Comparison of ENCODE assay signal across 20 cellular contexts in genomic region chr11:103888541-103888951, GRCh38.
A peak's percentile ranks its signal among the peaks of the same experiment; 100 is the strongest.
DNase-seq lines count a peak whose midpoint lies in the region; ATAC-seq and TF ChIP-seq lines count a peak whose summit lies in the region.
"Had no signal": no experiment of that assay in that cellular context is flagged by ENCODE, and none has a peak within 500 bp of the region (broad histone marks: within the 10 kb centered on the region; RNA-seq: fewer than 3 reads in every experiment).

No MANE protein-coding gene starts in this region.

- intact Hi-C loops in cardiac septum (cut with DNase I) (no loop called here), right lobe of liver (cut with DNase I) (no loop called here)

- TF ChIP-seq CTCF in SK-N-SH (IDR thresholded peaks at IDR 0.05) (no peak), foreskin keratinocyte (conservative IDR thresholded peaks at IDR 0.05) (no peak), right lobe of liver (IDR thresholded peaks at IDR 0.05) (no peak)

- H3K79me1 ChIP-seq in neuronal stem cell (ENCODE audit: low read depth, low read length), result no peaks in the 10 kb centered on the region

- no peak overlapping the region for H2AFZ ChIP-seq in SK-N-SH (ENCODE audit: low read depth)
- H2AFZ ChIP-seq in neuronal stem cell (ENCODE audit: low read length), result no peak overlapping the region

- TF ChIP-seq EP300 in SK-N-SH (IDR thresholded peaks at IDR 0.05; ENCODE audit: borderline replicate concordance in 1 of 2, low read depth in 1 of 2, low read length in 1 of 2), result no peak

- H2BK15ac ChIP-seq in neuronal stem cell (ENCODE audit: low read length), result no peak overlapping the region

- H2BK12ac ChIP-seq in neuronal stem cell (ENCODE audit: low read length), result no peak overlapping the region

- peak; percentile 9 for DNase-seq in EH (ENCODE audit: low read depth)
- no peak for DNase-seq in SK-N-SH
- DNase-seq in foreskin keratinocyte, result peak; percentile 21 to 56
- DNase-seq in pons (ENCODE audit: low spot score), result peak; percentile 85
- no peak for DNase-seq in cardiac septum (ENCODE audit: low spot score)
- DNase-seq in right lobe of liver, result no peak
- no peak for DNase-seq in neuronal stem cell (ENCODE audit: low spot score)
- DNase-seq: activated CD4-positive, alpha-beta T cell treated with anti-CD3 and anti-CD28 coated beads, Interleukin-2, amount 10 ng/mL, durations not matched to agents 24 days and 14 days; brain microvascular endothelial cell; heart right ventricle; left ventricle myocardium inferior; NCI-H1930; NCI-H226; NCI-H82; SHP77 treated with DMSO at 0.1 percent for 48 hours; testis; uterus had no signal

- no peak overlapping the region for H3K4me3 ChIP-seq in SK-N-SH (ENCODE audit: low read depth in 2 of 2, low read length in 1 of 2)
- no peak overlapping the region for H3K4me3 ChIP-seq in right lobe of liver
- no peak overlapping the region for H3K4me3 ChIP-seq in neuronal stem cell (ENCODE audit: low read length in 2 of 2)
- H3K4me3 ChIP-seq: heart right ventricle, left ventricle myocardium inferior, testis, uterus had no signal

- POLR2A ChIA-PET in SK-N-SH (lab: Yijun Ruan, JAX), result no interaction called here

- H3K4me1 ChIP-seq in SK-N-SH (ENCODE audit: control insufficient read depth in 1 of 2, insufficient read depth in 2 of 2, low read depth in 1 of 2, low read length in 1 of 2) (0 out of 4 replicates have a peak, but pooled peaks cover 0 to 10% of the 10 kb centered on the region in 2 experiments), foreskin keratinocyte (no peaks in the 10 kb centered on the region), right lobe of liver (no peaks in the 10 kb centered on the region), neuronal stem cell (ENCODE audit: control insufficient read depth in 2 of 2, insufficient read depth in 1 of 2, low read depth in 1 of 2, low read length in 2 of 2) (peaks cover 1 to 7% of the 10 kb centered on the region in 2 donors)
- H3K4me1 ChIP-seq: left ventricle myocardium inferior, testis, uterus had no signal

- no peak for TF ChIP-seq RAD21 in SK-N-SH (IDR thresholded peaks at IDR 0.05; ENCODE audit: low read length)

- CTCF ChIA-PET in SK-N-SH (lab: Yijun Ruan, JAX), result no interaction called here

- peak; percentile 83 for ATAC-seq in foreskin keratinocyte
- ATAC-seq in right lobe of liver, result no peak
- no peak for ATAC-seq in HG02759 (IDR thresholded peaks at IDR 0.05; ENCODE audit: unreplicated experiment)
- ATAC-seq: activated T-helper 17 cell treated with anti-CD3 and anti-CD28 coated beads, Interleukin-2, amount 50 U/mL, for 72 hours; HCT116; heart right ventricle had no signal

- no peak overlapping the region for H3K14ac ChIP-seq in neuronal stem cell (ENCODE audit: low read length)

- H3K18ac ChIP-seq in neuronal stem cell (ENCODE audit: low read length), result no peak overlapping the region

- H4K8ac ChIP-seq in neuronal stem cell (ENCODE audit: low read depth, low read length), result no peak overlapping the region

- no peak overlapping the region for H2BK5ac ChIP-seq in neuronal stem cell (ENCODE audit: low read length)

- H3K36me3 ChIP-seq in SK-N-SH (replicated peaks in 1 of 2; ENCODE audit: control insufficient read depth in 1 of 2, insufficient read depth in 2 of 2, low read length in 1 of 2) (no peaks in the 10 kb centered on the region), right lobe of liver (no peaks in the 10 kb centered on the region), neuronal stem cell (replicated peaks in 1 of 2; ENCODE audit: control insufficient read depth in 2 of 2, insufficient read depth in 2 of 2, low read length in 2 of 2) (no peaks in the 10 kb centered on the region)
- H3K36me3 ChIP-seq: brain microvascular endothelial cell, heart right ventricle, left ventricle myocardium inferior, uterus had no signal

- H3K79me2 ChIP-seq in SK-N-SH (ENCODE audit: insufficient read depth), result no peaks in the 10 kb centered on the region

- H3K9ac ChIP-seq in SK-N-SH, result no peak overlapping the region
- H3K9ac ChIP-seq in neuronal stem cell (ENCODE audit: low read depth, low read length, poor library complexity), result no peak overlapping the region

- no peaks in the 10 kb centered on the region for H3K9me2 ChIP-seq in SK-N-SH

- H3K9me3 ChIP-seq in SK-N-SH (no peaks in the 10 kb centered on the region), right lobe of liver (no peaks in the 10 kb centered on the region), neuronal stem cell (replicated peaks in 1 of 2; ENCODE audit: control insufficient read depth in 2 of 2, insufficient read depth in 1 of 2, low read depth in 1 of 2, low read length in 2 of 2) (peaks cover 0 to 6% of the 10 kb centered on the region in 2 donors)
- H3K9me3 ChIP-seq: testis, uterus had no signal

- no peak overlapping the region for H3K23ac ChIP-seq in neuronal stem cell (ENCODE audit: low read depth, low read length, poor library complexity)

- no peak overlapping the region for H2AK5ac ChIP-seq in neuronal stem cell (ENCODE audit: low read depth, low read length)

- no peak overlapping the region for H4K91ac ChIP-seq in neuronal stem cell (ENCODE audit: low read depth, low read length, poor library complexity)

- no peak overlapping the region for H2BK120ac ChIP-seq in neuronal stem cell (ENCODE audit: low read depth, low read length)

- no peak overlapping the region for H3K4me2 ChIP-seq in SK-N-SH
- H3K4me2 ChIP-seq in neuronal stem cell (ENCODE audit: insufficient read depth, low read length, poor library complexity, severe bottlenecking), result no peak overlapping the region

- peaks cover 13% of the 10 kb centered on the region for H3F3A ChIP-seq in SK-N-SH (replicated peaks; ENCODE audit: insufficient read depth)

- no peak for TF ChIP-seq POLR2A in right lobe of liver (IDR thresholded peaks at IDR 0.05)

- H3K27me3 ChIP-seq in SK-N-SH (ENCODE audit: insufficient read depth) (no peaks in the 10 kb centered on the region), foreskin keratinocyte (no peaks in the 10 kb centered on the region), right lobe of liver (no peaks in the 10 kb centered on the region), neuronal stem cell (ENCODE audit: control insufficient read depth in 3 of 3, insufficient read depth in 3 of 3, low read depth in 1 of 3, low read length in 3 of 3) (no peaks in the 10 kb centered on the region)
- H3K27me3 ChIP-seq: brain microvascular endothelial cell, heart right ventricle, testis, uterus had no signal

- no peaks in the 10 kb centered on the region for H4K20me1 ChIP-seq in SK-N-SH (ENCODE audit: insufficient read depth)

- H3K4ac ChIP-seq in neuronal stem cell (ENCODE audit: low read length), result no peak overlapping the region

- H3K27ac ChIP-seq in SK-N-SH (ENCODE audit: low read depth in 2 of 2, low read length in 1 of 2) (no peak overlapping the region), foreskin keratinocyte (no peak overlapping the region), right lobe of liver (no peak overlapping the region), neuronal stem cell (replicated peaks; ENCODE audit: low read length) (no peak overlapping the region)
- H3K27ac ChIP-seq: brain microvascular endothelial cell, heart right ventricle, left ventricle myocardium inferior, testis, uterus had no signal

TF ChIP-seq in SK-N-SH, 30 proteins besides CTCF, POLR2A, EP300 and RAD21:
- TF ChIP-seq SMC3 (IDR thresholded peaks at IDR 0.05; ENCODE audit: low read depth, low read length) (no peak), GABPA (IDR thresholded peaks at IDR 0.05; ENCODE audit: low read depth) (no peak), TCF12 (IDR thresholded peaks at IDR 0.05) (0 out of 2 replicates have a peak, but pooled peaks have one; percentile 17), JUND (IDR thresholded peaks at IDR 0.05) (peak; percentile 27), USF1 (IDR thresholded peaks at IDR 0.05; ENCODE audit: borderline replicate concordance, low read depth) (no peak), RXRA (IDR thresholded peaks at IDR 0.05; ENCODE audit: borderline replicate concordance, low read depth) (no peak), CHD2 (IDR thresholded peaks at IDR 0.05; ENCODE audit: low read length, partially characterized antibody) (no peak)

Comparison
In these comparisons a context has a peak if more than half of its experiments do, and no peak if none do; other contexts are left out.
1. DNase-seq: peak in EH (single experiment), foreskin keratinocyte (2 of 2) and pons (single experiment); none in SK-N-SH (single experiment), cardiac septum (single experiment), right lobe of liver (0 of 3) and neuronal stem cell (single experiment).